In the genomic region with DNA sequence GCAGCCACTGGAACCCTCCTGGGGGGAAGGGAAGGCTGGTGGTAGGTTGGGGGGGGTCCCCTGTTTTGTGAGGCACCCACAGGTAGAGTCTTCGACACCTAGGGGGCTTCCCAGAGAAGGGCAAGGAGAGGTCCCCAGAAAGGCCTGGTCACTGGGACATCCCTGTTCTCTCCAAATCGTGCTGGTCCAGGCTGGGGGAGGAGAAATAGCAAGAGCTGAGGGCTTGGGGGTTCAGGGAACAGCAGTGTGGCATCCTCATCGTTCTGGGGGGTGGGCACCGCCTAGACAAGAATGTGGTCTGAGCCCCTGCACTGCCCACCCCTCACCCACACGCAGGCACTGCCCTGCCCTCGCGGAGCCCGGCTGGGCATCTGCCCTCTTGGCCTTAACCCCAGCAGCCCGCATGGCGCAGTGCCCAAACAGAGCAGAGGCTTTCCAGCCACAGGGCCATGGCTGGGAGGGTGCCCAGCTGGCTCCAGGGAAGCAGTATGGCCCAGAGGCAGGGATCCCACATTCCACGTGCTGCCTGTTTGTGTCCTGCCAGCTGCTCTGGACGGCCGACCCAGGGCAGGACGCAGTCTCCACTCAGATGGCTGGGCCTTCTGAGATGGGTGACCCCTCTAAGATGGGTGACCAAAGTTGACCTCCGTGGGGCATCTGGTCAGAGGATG, we compare ENCODE assay signal across 1 cellular context.
A peak's percentile ranks its signal among the peaks of the same experiment; 100 is the strongest.
TF ChIP-seq lines count a peak whose summit lies in the region.

No MANE protein-coding gene starts in this region.

TF ChIP-seq in liver, 16 proteins besides CTCF, POLR2A, EP300 and RAD21:
- TF ChIP-seq, protein P1, sequence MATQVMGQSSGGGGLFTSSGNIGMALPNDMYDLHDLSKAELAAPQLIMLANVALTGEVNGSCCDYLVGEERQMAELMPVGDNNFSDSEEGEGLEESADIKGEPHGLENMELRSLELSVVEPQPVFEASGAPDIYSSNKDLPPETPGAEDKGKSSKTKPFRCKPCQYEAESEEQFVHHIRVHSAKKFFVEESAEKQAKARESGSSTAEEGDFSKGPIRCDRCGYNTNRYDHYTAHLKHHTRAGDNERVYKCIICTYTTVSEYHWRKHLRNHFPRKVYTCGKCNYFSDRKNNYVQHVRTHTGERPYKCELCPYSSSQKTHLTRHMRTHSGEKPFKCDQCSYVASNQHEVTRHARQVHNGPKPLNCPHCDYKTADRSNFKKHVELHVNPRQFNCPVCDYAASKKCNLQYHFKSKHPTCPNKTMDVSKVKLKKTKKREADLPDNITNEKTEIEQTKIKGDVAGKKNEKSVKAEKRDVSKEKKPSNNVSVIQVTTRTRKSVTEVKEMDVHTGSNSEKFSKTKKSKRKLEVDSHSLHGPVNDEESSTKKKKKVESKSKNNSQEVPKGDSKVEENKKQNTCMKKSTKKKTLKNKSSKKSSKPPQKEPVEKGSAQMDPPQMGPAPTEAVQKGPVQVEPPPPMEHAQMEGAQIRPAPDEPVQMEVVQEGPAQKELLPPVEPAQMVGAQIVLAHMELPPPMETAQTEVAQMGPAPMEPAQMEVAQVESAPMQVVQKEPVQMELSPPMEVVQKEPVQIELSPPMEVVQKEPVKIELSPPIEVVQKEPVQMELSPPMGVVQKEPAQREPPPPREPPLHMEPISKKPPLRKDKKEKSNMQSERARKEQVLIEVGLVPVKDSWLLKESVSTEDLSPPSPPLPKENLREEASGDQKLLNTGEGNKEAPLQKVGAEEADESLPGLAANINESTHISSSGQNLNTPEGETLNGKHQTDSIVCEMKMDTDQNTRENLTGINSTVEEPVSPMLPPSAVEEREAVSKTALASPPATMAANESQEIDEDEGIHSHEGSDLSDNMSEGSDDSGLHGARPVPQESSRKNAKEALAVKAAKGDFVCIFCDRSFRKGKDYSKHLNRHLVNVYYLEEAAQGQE (IDR thresholded peaks at IDR 0.05): no peak
- TF ChIP-seq, protein P2, sequence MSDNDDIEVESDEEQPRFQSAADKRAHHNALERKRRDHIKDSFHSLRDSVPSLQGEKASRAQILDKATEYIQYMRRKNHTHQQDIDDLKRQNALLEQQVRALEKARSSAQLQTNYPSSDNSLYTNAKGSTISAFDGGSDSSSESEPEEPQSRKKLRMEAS (IDR thresholded peaks at IDR 0.05): no peak
- TF ChIP-seq YY1 (IDR thresholded peaks at IDR 0.05): peak; percentile 72
- TF ChIP-seq, protein P3, sequence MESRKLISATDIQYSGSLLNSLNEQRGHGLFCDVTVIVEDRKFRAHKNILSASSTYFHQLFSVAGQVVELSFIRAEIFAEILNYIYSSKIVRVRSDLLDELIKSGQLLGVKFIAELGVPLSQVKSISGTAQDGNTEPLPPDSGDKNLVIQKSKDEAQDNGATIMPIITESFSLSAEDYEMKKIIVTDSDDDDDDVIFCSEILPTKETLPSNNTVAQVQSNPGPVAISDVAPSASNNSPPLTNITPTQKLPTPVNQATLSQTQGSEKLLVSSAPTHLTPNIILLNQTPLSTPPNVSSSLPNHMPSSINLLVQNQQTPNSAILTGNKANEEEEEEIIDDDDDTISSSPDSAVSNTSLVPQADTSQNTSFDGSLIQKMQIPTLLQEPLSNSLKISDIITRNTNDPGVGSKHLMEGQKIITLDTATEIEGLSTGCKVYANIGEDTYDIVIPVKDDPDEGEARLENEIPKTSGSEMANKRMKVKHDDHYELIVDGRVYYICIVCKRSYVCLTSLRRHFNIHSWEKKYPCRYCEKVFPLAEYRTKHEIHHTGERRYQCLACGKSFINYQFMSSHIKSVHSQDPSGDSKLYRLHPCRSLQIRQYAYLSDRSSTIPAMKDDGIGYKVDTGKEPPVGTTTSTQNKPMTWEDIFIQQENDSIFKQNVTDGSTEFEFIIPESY (IDR thresholded peaks at IDR 0.05): no peak
- TF ChIP-seq NR2F2 (IDR thresholded peaks at IDR 0.05): peak; percentile 22
- TF ChIP-seq JUND (IDR thresholded peaks at IDR 0.05): no peak
- TF ChIP-seq HNF4A (conservative IDR thresholded peaks at IDR 0.05): peak; percentile 60 to 79
- TF ChIP-seq FOXA1 (IDR thresholded peaks at IDR 0.05): no peak
- TF ChIP-seq SP1 (IDR thresholded peaks at IDR 0.05): peak; percentile 51
- TF ChIP-seq FOXA2 (IDR thresholded peaks at IDR 0.05): no peak
- no peak for TF ChIP-seq EGR1 (IDR thresholded peaks at IDR 0.05; ENCODE audit: low read depth in 2 of 2)
- TF ChIP-seq HNF4G (IDR thresholded peaks at IDR 0.05): no peak
- TF ChIP-seq GABPA (IDR thresholded peaks at IDR 0.05 in 1 of 2, conservative IDR thresholded peaks at IDR 0.05 in 1 of 2): no peak
- TF ChIP-seq, protein P4, sequence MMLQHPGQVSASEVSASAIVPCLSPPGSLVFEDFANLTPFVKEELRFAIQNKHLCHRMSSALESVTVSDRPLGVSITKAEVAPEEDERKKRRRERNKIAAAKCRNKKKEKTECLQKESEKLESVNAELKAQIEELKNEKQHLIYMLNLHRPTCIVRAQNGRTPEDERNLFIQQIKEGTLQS (IDR thresholded peaks at IDR 0.05): no peak
- no peak for TF ChIP-seq TAF1 (conservative IDR thresholded peaks at IDR 0.05)
- peak; percentile 76 to 82 for TF ChIP-seq RXRA (IDR thresholded peaks at IDR 0.05)
